Comparison of ENCODE assay signal across 11 cellular contexts in genomic region chr15:82808634-82809041, GRCh38. TPM values are rescaled to one million over a fixed set of nuclear protein-coding genes. Genes with fewer than 3 reads are reported as not detected.
DNase-seq lines count a peak whose midpoint lies in the region; ATAC-seq, FAIRE-seq and TF ChIP-seq lines count a peak whose summit lies in the region.
"Had no signal": no experiment of that assay in that cellular context is flagged by ENCODE, and none has a peak within 500 bp of the region (broad histone marks: within the 10 kb centered on the region; RNA-seq: fewer than 3 reads in every experiment).

No MANE protein-coding gene starts in this region.

- no peak for DNase-seq in CD4-positive, alpha-beta T cell
- no peak for DNase-seq in Jurkat, Clone E6-1 (ENCODE audit: low read depth, low spot score)
- DNase-seq in bronchial epithelial cell (ENCODE audit: low read depth) (no peak), H4 (ENCODE audit: low spot score) (no peak), 8988T (no peak)

- H3K9ac ChIP-seq in neural cell (ENCODE audit: low read length): no peak overlapping the region

- intact Hi-C loops in CD4-positive, alpha-beta T cell (cut with DNase I, micrococcal nuclease): loop anchor here (2.0 to 5.0 kb wide), 6 partner anchors 58 to 268 kb away; partner anchors contain the start of genes RPS17 (in 2 of the 2) and BTBD1 (in 1 of the 2)

- TF ChIP-seq RAD21 in neural cell (conservative IDR thresholded peaks at IDR 0.05): no peak

- H3K36me3 ChIP-seq in bronchial epithelial cell (ENCODE audit: control insufficient read depth, insufficient read depth, low read length) (no peaks in the 10 kb centered on the region), neural cell (ENCODE audit: insufficient read depth, low read length) (no peaks in the 10 kb centered on the region)

- no peak overlapping the region for H2AFZ ChIP-seq in neural cell (ENCODE audit: low read depth, low read length)

- no peak for TF ChIP-seq EP300 in neural cell (conservative IDR thresholded peaks at IDR 0.05; ENCODE audit: poor library complexity, severe bottlenecking)

- H3K4me2 ChIP-seq in neural cell (ENCODE audit: low read length): no peak overlapping the region

- no peak for FAIRE-seq in bronchial epithelial cell (lab: Jason Lieb, UNC)

- no peaks in the 10 kb centered on the region for H3K9me3 Mint-ChIP-seq in CD4-positive, alpha-beta T cell

- peak overlapping the region; percentile 79; the same call in 1 of the 2 replicates for H3K4me3 ChIP-seq in Jurkat, Clone E6-1 (ENCODE audit: low read length)
- H3K4me3 ChIP-seq in bronchial epithelial cell (ENCODE audit: low read depth, low read length) (peak overlapping the region; percentile 15), neural cell (ENCODE audit: low read length) (peak overlapping the region; percentile 95)

- H3K4me3 Mint-ChIP-seq in CD4-positive, alpha-beta T cell: peak overlapping the region; percentile 91

- no peaks in the 10 kb centered on the region for H3K9me2 ChIP-seq in neural cell (ENCODE audit: insufficient read depth, low read length)

- H3K79me2 ChIP-seq in neural cell (replicated peaks; ENCODE audit: insufficient read depth, low read length): peaks cover 16% of the 10 kb centered on the region

- H4K20me1 ChIP-seq in neural cell (ENCODE audit: insufficient read depth): no peaks in the 10 kb centered on the region

- CTCF ChIA-PET in CD4-positive, alpha-beta T cell (lab: Charles Lee): interaction anchor here (1.0 to 1.5 kb wide), 2 partner anchors 58 to 203 kb away, joined by 3 to 6 read pairs; partner anchors contain the start of gene C15orf40

- H3K9me3 ChIP-seq in CD4-positive, alpha-beta T cell (ENCODE audit: control insufficient read depth, low read length): no peaks in the 10 kb centered on the region
- no peaks in the 10 kb centered on the region for H3K9me3 ChIP-seq in neural cell (ENCODE audit: low read length)

- peak overlapping the region; percentile 94 for H3K27ac Mint-ChIP-seq in CD4-positive, alpha-beta T cell

- ATAC-seq in CD4-positive, alpha-beta T cell (ENCODE audit: poor library complexity): no peak
- ATAC-seq in HG03039 (IDR thresholded peaks at IDR 0.05; ENCODE audit: unreplicated experiment) (no peak), HG02870 (IDR thresholded peaks at IDR 0.05; ENCODE audit: unreplicated experiment) (no peak)

- H3F3A ChIP-seq in neural cell (ENCODE audit: insufficient read depth, low read length, poor library complexity, severe bottlenecking): peaks cover 7% of the 10 kb centered on the region

- peaks cover 30% of the 10 kb centered on the region for H3K4me1 Mint-ChIP-seq in CD4-positive, alpha-beta T cell (ENCODE audit: low read depth)

- peaks cover 24% of the 10 kb centered on the region for H3K36me3 Mint-ChIP-seq in CD4-positive, alpha-beta T cell (ENCODE audit: low read depth)

- H3K27me3 Mint-ChIP-seq in CD4-positive, alpha-beta T cell: peaks cover 5% of the 10 kb centered on the region

- no peak for TF ChIP-seq CTCF in CD4-positive, alpha-beta T cell (IDR thresholded peaks at IDR 0.05)
- TF ChIP-seq CTCF in bronchial epithelial cell (IDR thresholded peaks at IDR 0.05; ENCODE audit: insufficient read depth, low read length, severe bottlenecking) (no peak), neural cell (IDR thresholded peaks at IDR 0.05; ENCODE audit: poor library complexity, severe bottlenecking) (no peak)

- POLR2A ChIA-PET in CD4-positive, alpha-beta T cell (lab: Charles Lee): interaction anchor here (0.6 to 4.1 kb wide), 6 partner anchors 10 to 269 kb away, joined by 3 to 51 read pairs (median 10); partner anchors contain the start of genes C15orf40 and RPS17

- H3K27ac ChIP-seq in CD4-positive, alpha-beta T cell (ENCODE audit: low read depth, low read length): peak overlapping the region; percentile 99
- H3K27ac ChIP-seq in neural cell (ENCODE audit: low read length): no peak overlapping the region
- H3K27ac ChIP-seq: brain microvascular endothelial cell had no signal

- no peaks in the 10 kb centered on the region for H3K27me3 ChIP-seq in CD4-positive, alpha-beta T cell (ENCODE audit: control insufficient read depth, insufficient read depth, low read length)
- H3K27me3 ChIP-seq in bronchial epithelial cell (ENCODE audit: control insufficient read depth, insufficient read depth, low read length) (no peaks in the 10 kb centered on the region), neural cell (ENCODE audit: insufficient read depth, low read depth, low read length) (no peaks in the 10 kb centered on the region)
- H3K27me3 ChIP-seq: brain microvascular endothelial cell had no signal

TF ChIP-seq in neural cell, 6 proteins besides CTCF, POLR2A, EP300 and RAD21:
- TF ChIP-seq EZH2 (IDR thresholded peaks at IDR 0.05; ENCODE audit: borderline replicate concordance, insufficient read depth, low read length, poor library complexity, severe bottlenecking): no peak
- no peak for TF ChIP-seq TAF1 (IDR thresholded peaks at IDR 0.05; ENCODE audit: low read depth)
- TF ChIP-seq REST (IDR thresholded peaks at IDR 0.05; ENCODE audit: borderline replicate concordance): no peak
- TF ChIP-seq MXI1 (conservative IDR thresholded peaks at IDR 0.05; ENCODE audit: poor library complexity, severe bottlenecking): no peak
- no peak for TF ChIP-seq SMC3 (conservative IDR thresholded peaks at IDR 0.05; ENCODE audit: poor library complexity)
- TF ChIP-seq POLR2AphosphoS5 (IDR thresholded peaks at IDR 0.05): no peak

RNA-seq across cellular contexts. Expression of gene WHAMM, which starts 0.8 kb away (rescaled TPM):
- 10 to 100 TPM; 86.4 to 87.7 TPM for total RNA-seq in CD4-positive, alpha-beta T cell
- 9.3 TPM for polyA plus RNA-seq in Jurkat, Clone E6-1 (2012; ENCODE audit: insufficient read depth, insufficient read length)
- 3.2 and 4.0 TPM in 2 replicates for total RNA-seq in bronchial epithelial cell
- polyA plus RNA-seq in neural cell: 1.5 and 2.8 TPM in 2 replicates
- polyA minus RNA-seq in neural cell: 1.9 and 3.5 TPM in 2 replicates
- 2.5 and 7.1 TPM in 2 replicates for total RNA-seq in H4 (2014; rRNA removed; shearing (Covaris generic))

RNA-seq across cellular contexts. Expression of gene FSD2, which starts 2.8 kb away (rescaled TPM):
- not detected for total RNA-seq in CD4-positive, alpha-beta T cell
- polyA plus RNA-seq in Jurkat, Clone E6-1 (2012; ENCODE audit: insufficient read depth, insufficient read length): not detected
- not detected in 2 replicates for total RNA-seq in bronchial epithelial cell
- polyA plus RNA-seq in neural cell: not detected in 2 replicates
- 0.12 TPM in 1 of 2 replicates, not detected in the other for polyA minus RNA-seq in neural cell
- total RNA-seq in H4 (2014; rRNA removed; shearing (Covaris generic)): not detected in 2 replicates
- total RNA-seq: lung microvascular endothelial cell, subcutaneous adipose tissue had no signal

Comparison
In these comparisons a context has a peak if more than half of its experiments do, and no peak if none do; other contexts are left out.
1. H3K4me3 ChIP-seq: peak in every context shown above with its lines; median percentile 95 in neural cell; 79 in Jurkat, Clone E6-1; 15 in bronchial epithelial cell.
2. RNA of gene WHAMM, which starts 0.8 kb away (total RNA-seq): 86.4 to 87.7 TPM in CD4-positive, alpha-beta T cell; 3.2 to 4.0 TPM in bronchial epithelial cell and 2.5 to 7.1 TPM in H4; every median in the first group is over 10 times any median in the second.